Comparison of ENCODE assay signal across 1 cellular context in genomic region chr20:32356935-32357868, GRCh38.
A peak's percentile ranks its signal among the peaks of the same experiment; 100 is the strongest.
TF ChIP-seq lines count a peak whose summit lies in the region.

No MANE protein-coding gene starts in this region.

TF ChIP-seq in HepG2, 621 proteins besides CTCF, POLR2A, EP300 and RAD21 (continued from another document):
- TF ChIP-seq ATF6 (CRISPR knock-in tag; conservative IDR thresholded peaks at IDR 0.05), result no peak
- TF ChIP-seq DPF2 (CRISPR knock-in tag; IDR thresholded peaks at IDR 0.05; ENCODE audit: borderline replicate concordance, low read depth), result peak; percentile 10; the same call in 1 of the 2 replicates
- TF ChIP-seq ZNF550 (CRISPR knock-in tag; IDR thresholded peaks at IDR 0.05; ENCODE audit: borderline replicate concordance), result no peak; the same call in 1 of the 2 replicates
- no peak for TF ChIP-seq PLSCR1 (CRISPR knock-in tag; IDR thresholded peaks at IDR 0.05; ENCODE audit: borderline replicate concordance)
- TF ChIP-seq ZNF234 (CRISPR knock-in tag; conservative IDR thresholded peaks at IDR 0.05), result 0 out of 2 replicates have a peak, but pooled peaks have one; percentile 19
- TF ChIP-seq, protein P1, sequence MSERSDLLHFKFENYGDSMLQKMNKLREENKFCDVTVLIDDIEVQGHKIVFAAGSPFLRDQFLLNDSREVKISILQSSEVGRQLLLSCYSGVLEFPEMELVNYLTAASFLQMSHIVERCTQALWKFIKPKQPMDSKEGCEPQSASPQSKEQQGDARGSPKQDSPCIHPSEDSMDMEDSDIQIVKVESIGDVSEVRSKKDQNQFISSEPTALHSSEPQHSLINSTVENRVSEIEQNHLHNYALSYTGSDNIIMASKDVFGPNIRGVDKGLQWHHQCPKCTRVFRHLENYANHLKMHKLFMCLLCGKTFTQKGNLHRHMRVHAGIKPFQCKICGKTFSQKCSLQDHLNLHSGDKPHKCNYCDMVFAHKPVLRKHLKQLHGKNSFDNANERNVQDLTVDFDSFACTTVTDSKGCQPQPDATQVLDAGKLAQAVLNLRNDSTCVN (CRISPR knock-in tag; IDR thresholded peaks at IDR 0.05; ENCODE audit: borderline replicate concordance), result peak; percentile 98
